ENCODE assay signal across 19 cellular contexts in the genomic region with DNA sequence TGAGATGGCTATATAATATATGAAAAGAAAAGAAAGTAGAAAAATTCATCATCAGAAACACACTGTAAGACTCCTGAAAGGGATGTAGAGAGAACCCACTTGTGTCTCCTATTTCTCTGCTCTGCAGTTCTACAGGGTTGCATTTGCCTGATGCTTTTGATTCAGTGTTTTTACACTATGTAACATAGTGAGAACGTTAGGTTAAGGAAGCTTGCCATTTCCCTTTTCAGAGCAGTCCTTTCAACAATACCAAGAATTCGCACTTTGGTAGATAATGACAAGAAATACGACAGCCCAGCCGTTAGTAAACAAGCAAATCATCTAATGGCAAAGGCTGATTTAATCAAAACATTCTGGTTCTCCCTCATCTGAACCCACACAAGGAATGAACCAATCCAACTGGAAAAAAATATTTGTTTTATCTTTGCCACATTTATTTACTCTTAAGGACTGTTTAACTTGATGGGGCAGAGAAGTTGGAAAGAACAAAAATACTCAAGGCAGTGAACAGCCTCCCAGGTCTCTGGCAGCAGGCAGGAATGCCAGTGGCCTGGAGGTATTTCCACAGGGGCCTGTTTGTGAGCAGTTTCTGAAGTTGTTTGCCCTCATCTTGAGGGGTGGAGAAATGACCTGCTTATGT. TPM values are rescaled to one million over a fixed set of nuclear protein-coding genes. Genes with fewer than 3 reads are reported as not detected.
A peak's percentile ranks its signal among the peaks of the same experiment; 100 is the strongest.
DNase-seq lines count a peak whose midpoint lies in the region; ATAC-seq and TF ChIP-seq lines count a peak whose summit lies in the region.
"Had no signal": no experiment of that assay in that cellular context is flagged by ENCODE, and none has a peak within 500 bp of the region (broad histone marks: within the 10 kb centered on the region; RNA-seq: fewer than 3 reads in every experiment).

No MANE protein-coding gene starts in this region.

- DNase-seq in AG08396 (ENCODE audit: low spot score) (peak; percentile 23), KBM-7 (peak; percentile 22), adipocyte (ENCODE audit: low read depth) (peak; percentile 13), right lobe of liver (peak in 2 of 3 donors; percentile 39 to 75), smooth muscle cell (lab: John Stamatoyannopoulos, UW; ENCODE audit: unreplicated experiment) (no peak), WTC11 (ENCODE audit: low spot score) (no peak), GM10248 (ENCODE audit: extremely low spot score) (no peak)
- DNase-seq: DMS 273 treated with DMSO at 0.1 percent for 48 hours; naive thymus-derived CD8-positive, alpha-beta T cell; NCI-H146; NCI-H774; PC-9; stimulated activated CD4-positive, alpha-beta T cell treated with anti-CD3 and anti-CD28 coated beads, Interleukin-12 subunit alpha, Interleukin-12 subunit beta, amount 100 ng/mL, for 4 hours had no signal

- no peak for TF ChIP-seq CTCF in right lobe of liver (IDR thresholded peaks at IDR 0.05)
- TF ChIP-seq CTCF in smooth muscle cell (IDR thresholded peaks at IDR 0.05; ENCODE audit: borderline replicate concordance, insufficient read depth, poor library complexity, severe bottlenecking): no peak
- TF ChIP-seq CTCF in WTC11 (IDR thresholded peaks at IDR 0.05): no peak
- no peak for TF ChIP-seq CTCF in GM10248 (IDR thresholded peaks at IDR 0.05; ENCODE audit: control extremely low read depth, extremely low read depth, low read depth, missing control alignments)

- no peaks in the 10 kb centered on the region for H3K36me3 ChIP-seq in adipocyte (ENCODE audit: control insufficient read depth, insufficient read depth, low read length, severe bottlenecking)
- no peaks in the 10 kb centered on the region for H3K36me3 ChIP-seq in right lobe of liver
- H3K36me3 ChIP-seq in smooth muscle cell (ENCODE audit: low read depth): no peaks in the 10 kb centered on the region

- H3K79me2 ChIP-seq in smooth muscle cell (ENCODE audit: low read depth): no peaks in the 10 kb centered on the region

- CTCF ChIA-PET in WTC11 (lab: Charles Lee): no interaction called here
- CTCF ChIA-PET in GM10248 (lab: Yijun Ruan, JAX): no interaction called here

- H3K27me3 ChIP-seq in adipocyte (replicated peaks; ENCODE audit: control insufficient read depth, insufficient read depth, low read length): no peaks in the 10 kb centered on the region
- no peaks in the 10 kb centered on the region for H3K27me3 ChIP-seq in right lobe of liver
- no peaks in the 10 kb centered on the region for H3K27me3 ChIP-seq in smooth muscle cell (ENCODE audit: low read depth)

- H3K4me1 ChIP-seq in adipocyte (ENCODE audit: control insufficient read depth, insufficient read depth, low read length) (no peaks in the 10 kb centered on the region), right lobe of liver (peaks cover 0 to 17% (median 7%) of the 10 kb centered on the region in 4 donors), smooth muscle cell (ENCODE audit: low read depth) (no peaks in the 10 kb centered on the region)

- H3K4me3 Mint-ChIP-seq in WTC11: no peak overlapping the region
- H3K4me3 Mint-ChIP-seq: B cell; GM23338; stimulated activated memory B cell treated with anti-CD40 and anti-IgM and Interleukin-4, amounts not matched to agents 10 μg/mL and 1 μg/mL and 100 μg/mL, for 72 hours had no signal

- in situ Hi-C loops in KBM-7 (cut with MboI; ENCODE audit: low pct_unique_long_range_greater_than_20kb, low sequenced_read_pairs): no loop called here

- H3K27ac ChIP-seq in right lobe of liver (peak overlapping the region in 2 of 3 donors; percentile 50 to 83), smooth muscle cell (ENCODE audit: low read depth) (no peak overlapping the region)
- H3K27ac ChIP-seq: epithelial cell of prostate, PC-9 had no signal

- no peaks in the 10 kb centered on the region for H3F3A ChIP-seq in smooth muscle cell (ENCODE audit: low read depth)

- H3K9me3 Mint-ChIP-seq in WTC11: no peaks in the 10 kb centered on the region
- H3K9me3 Mint-ChIP-seq: GM23338; naive thymus-derived CD8-positive, alpha-beta T cell; stimulated activated memory B cell treated with anti-CD40 and anti-IgM and Interleukin-4, amounts not matched to agents 10 μg/mL and 1 μg/mL and 100 μg/mL, for 72 hours had no signal

- no peak for TF ChIP-seq POLR2A in right lobe of liver (IDR thresholded peaks at IDR 0.05)

- peaks cover 3% of the 10 kb centered on the region for H3K4me1 Mint-ChIP-seq in WTC11
- H3K4me1 Mint-ChIP-seq: GM23338 had no signal

- H2AFZ ChIP-seq in smooth muscle cell (ENCODE audit: low read depth): no peak overlapping the region
- H2AFZ ChIP-seq: GM23338, PC-9 had no signal

- intact Hi-C loops in right lobe of liver (cut with DNase I): no loop called here

- H3K4me2 ChIP-seq in smooth muscle cell: no peak overlapping the region
- H3K4me2 ChIP-seq: GM23338, PC-9 had no signal

- no peak overlapping the region for H3K27ac Mint-ChIP-seq in WTC11
- H3K27ac Mint-ChIP-seq: B cell; GM23338; progenitor cell of endocrine pancreas; stimulated activated memory B cell treated with anti-CD40 and anti-IgM and Interleukin-4, amounts not matched to agents 10 μg/mL and 1 μg/mL and 100 μg/mL, for 72 hours had no signal

- H4K20me1 ChIP-seq in smooth muscle cell (ENCODE audit: low read depth): no peaks in the 10 kb centered on the region

- WGBS in right lobe of liver (ENCODE audit: insufficient coverage, low coverage, low lambda C conversion rate, missing lambda C conversion rate): 15% methylated on average over 4 of the region's 4 CpGs
- WGBS in smooth muscle cell (ENCODE audit: low lambda C conversion rate): 74% methylated on average over 4 of the region's 4 CpGs

- H3K36me3 Mint-ChIP-seq in WTC11: peaks cover 10% of the 10 kb centered on the region; the same call in 1 of the 2 replicates
- H3K36me3 Mint-ChIP-seq: stimulated activated memory B cell treated with anti-CD40 and anti-IgM and Interleukin-4, amounts not matched to agents 10 μg/mL and 1 μg/mL and 100 μg/mL, for 72 hours had no signal

- ATAC-seq in right lobe of liver (peak; percentile 92 to 96 (median 95)), WTC11 (no peak), GM21515 (IDR thresholded peaks at IDR 0.05; ENCODE audit: unreplicated experiment) (no peak)
- ATAC-seq: GM23338; naive thymus-derived CD8-positive, alpha-beta T cell; stimulated activated memory B cell treated with anti-CD40 and anti-IgM and Interleukin-4, amounts not matched to agents 10 μg/mL and 1 μg/mL and 100 μg/mL, for 72 hours had no signal

- POLR2A ChIA-PET in WTC11 (lab: Charles Lee): no interaction called here
- POLR2A ChIA-PET in GM10248 (lab: Yijun Ruan, JAX): no interaction called here

- H3K9ac ChIP-seq in adipocyte (ENCODE audit: low read length) (no peak overlapping the region), smooth muscle cell (ENCODE audit: low read depth) (no peak overlapping the region)

- H3K9me3 ChIP-seq in adipocyte (ENCODE audit: control insufficient read depth, low read length): no peaks in the 10 kb centered on the region
- no peaks in the 10 kb centered on the region for H3K9me3 ChIP-seq in right lobe of liver
- no peaks in the 10 kb centered on the region for H3K9me3 ChIP-seq in smooth muscle cell (replicated peaks; ENCODE audit: low read depth)

- no peaks in the 10 kb centered on the region for H3K27me3 Mint-ChIP-seq in WTC11 (ENCODE audit: low read depth)
- H3K27me3 Mint-ChIP-seq: naive thymus-derived CD8-positive, alpha-beta T cell; progenitor cell of endocrine pancreas had no signal

- H3K4me3 ChIP-seq in adipocyte (ENCODE audit: low read length): no peak overlapping the region
- no peak overlapping the region for H3K4me3 ChIP-seq in right lobe of liver
- no peak overlapping the region for H3K4me3 ChIP-seq in smooth muscle cell
- H3K4me3 ChIP-seq: GM23338, PC-9 had no signal

TF ChIP-seq in WTC11, 78 proteins besides CTCF, POLR2A, EP300 and RAD21:
- TF ChIP-seq, protein P1, sequence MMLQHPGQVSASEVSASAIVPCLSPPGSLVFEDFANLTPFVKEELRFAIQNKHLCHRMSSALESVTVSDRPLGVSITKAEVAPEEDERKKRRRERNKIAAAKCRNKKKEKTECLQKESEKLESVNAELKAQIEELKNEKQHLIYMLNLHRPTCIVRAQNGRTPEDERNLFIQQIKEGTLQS (CRISPR knock-in tag; conservative IDR thresholded peaks at IDR 0.05): no peak
- TF ChIP-seq KAT7 (CRISPR knock-in tag; IDR thresholded peaks at IDR 0.05; ENCODE audit: borderline replicate concordance) (no peak), SMAD3 (CRISPR knock-in tag; IDR thresholded peaks at IDR 0.05; ENCODE audit: borderline replicate concordance) (no peak), ZNF671 (CRISPR knock-in tag; IDR thresholded peaks at IDR 0.05) (no peak)
- TF ChIP-seq, protein P2, sequence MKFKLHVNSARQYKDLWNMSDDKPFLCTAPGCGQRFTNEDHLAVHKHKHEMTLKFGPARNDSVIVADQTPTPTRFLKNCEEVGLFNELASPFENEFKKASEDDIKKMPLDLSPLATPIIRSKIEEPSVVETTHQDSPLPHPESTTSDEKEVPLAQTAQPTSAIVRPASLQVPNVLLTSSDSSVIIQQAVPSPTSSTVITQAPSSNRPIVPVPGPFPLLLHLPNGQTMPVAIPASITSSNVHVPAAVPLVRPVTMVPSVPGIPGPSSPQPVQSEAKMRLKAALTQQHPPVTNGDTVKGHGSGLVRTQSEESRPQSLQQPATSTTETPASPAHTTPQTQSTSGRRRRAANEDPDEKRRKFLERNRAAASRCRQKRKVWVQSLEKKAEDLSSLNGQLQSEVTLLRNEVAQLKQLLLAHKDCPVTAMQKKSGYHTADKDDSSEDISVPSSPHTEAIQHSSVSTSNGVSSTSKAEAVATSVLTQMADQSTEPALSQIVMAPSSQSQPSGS (CRISPR knock-in tag; IDR thresholded peaks at IDR 0.05; ENCODE audit: borderline replicate concordance, low read depth): no peak

RNA-seq across cellular contexts. Expression of a gene that starts 30.8 kb away (rescaled TPM):
- 10 to 100 TPM in 4 of 6 experiments, 1 to 10 TPM in 1, under 1 TPM in 1; 0.75 to 17.4 (median 12.7) TPM for total RNA-seq in right lobe of liver
- total RNA-seq in smooth muscle cell: 18.6 and 20.1 TPM in 2 replicates
- 4.9 and 10.8 TPM in 2 replicates for polyA plus RNA-seq in smooth muscle cell
- total RNA-seq in WTC11 (2021): 31.7 to 44.4 TPM (median 32.9 TPM) in 3 replicates

Comparison
In these comparisons a context has a peak if more than half of its experiments do, and no peak if none do; other contexts are left out.
1. DNase-seq: peak in AG08396 (single experiment), KBM-7 (single experiment), adipocyte (single experiment) and right lobe of liver (2 of 3); none in smooth muscle cell (single experiment), WTC11 (single experiment) and GM10248 (single experiment).
2. ATAC-seq: peak in right lobe of liver (4 of 4); none in WTC11 (single experiment) and GM21515 (single experiment).